In genomic region chr7:133330085-133330484, GRCh38 we compare ENCODE assay signal across 17 cellular contexts.
"Had no signal": no experiment of that assay in that cellular context is flagged by ENCODE, and none has a peak within 500 bp of the region (broad histone marks: within the 10 kb centered on the region; RNA-seq: fewer than 3 reads in every experiment).

No MANE protein-coding gene starts in this region.

- H3K4me3 Mint-ChIP-seq: activated B cell treated with CpG ODN at 0.5 μM for 24 hours; activated CD4-positive, alpha-beta memory T cell treated with anti-CD3 and anti-CD28 coated beads for 36 hours; activated naive CD8-positive, alpha-beta T cell treated with anti-CD3 and anti-CD28 coated beads, Interleukin-2, amount 10 ng/mL, durations not matched to agents 7 days and 5 days; stimulated activated memory B cell treated with anti-CD40 and anti-IgM and Interleukin-4, amounts not matched to agents 10 μg/mL and 1 μg/mL and 100 μg/mL, for 72 hours had no signal

- H3K27ac ChIP-seq: body of pancreas, epithelial cell of prostate, sigmoid colon, SK-N-MC, testis, upper lobe of left lung had no signal

- H3K4me1 Mint-ChIP-seq: activated naive CD8-positive, alpha-beta T cell treated with anti-CD3 and anti-CD28 coated beads, Interleukin-2, amount 10 ng/mL, durations not matched to agents 7 days and 5 days had no signal

- H3K27ac Mint-ChIP-seq: activated B cell treated with CpG ODN at 0.5 μM for 24 hours; activated CD4-positive, alpha-beta memory T cell treated with anti-CD3 and anti-CD28 coated beads for 36 hours; activated naive CD8-positive, alpha-beta T cell treated with anti-CD3 and anti-CD28 coated beads, Interleukin-2, amount 10 ng/mL, durations not matched to agents 7 days and 5 days; stimulated activated memory B cell treated with anti-CD40 and anti-IgM and Interleukin-4, amounts not matched to agents 10 μg/mL and 1 μg/mL and 100 μg/mL, for 72 hours had no signal

- H3K27me3 ChIP-seq: body of pancreas, sigmoid colon, testis, upper lobe of left lung had no signal

- H3K27me3 Mint-ChIP-seq: activated B cell treated with CpG ODN at 0.5 μM for 24 hours; activated CD4-positive, alpha-beta memory T cell treated with anti-CD3 and anti-CD28 coated beads for 36 hours; activated naive CD8-positive, alpha-beta T cell treated with anti-CD3 and anti-CD28 coated beads, Interleukin-2, amount 10 ng/mL, durations not matched to agents 7 days and 5 days; stimulated activated memory B cell treated with anti-CD40 and anti-IgM and Interleukin-4, amounts not matched to agents 10 μg/mL and 1 μg/mL and 100 μg/mL, for 72 hours had no signal

- H3K4me3 ChIP-seq: body of pancreas, sigmoid colon, SK-N-MC, testis, upper lobe of left lung had no signal

- H3K4me1 ChIP-seq: body of pancreas, sigmoid colon, testis, upper lobe of left lung had no signal

- H3K9me3 ChIP-seq: body of pancreas, testis, upper lobe of left lung had no signal

- DNase-seq: activated B cell treated with CpG ODN at 0.5 μM for 24 hours; activated CD4-positive, alpha-beta memory T cell treated with anti-CD3 and anti-CD28 coated beads for 36 hours; activated CD4-positive, alpha-beta T cell treated with anti-CD3 and anti-CD28 coated beads for 4 hours; activated naive CD4-positive, alpha-beta T cell; activated naive CD8-positive, alpha-beta T cell treated with anti-CD3 and anti-CD28 coated beads, Interleukin-2, amount 10 ng/mL, durations not matched to agents 7 days and 5 days; foreskin fibroblast; glutamatergic neuron; hippocampal formation; midbrain; sigmoid colon; stimulated activated CD4-positive, alpha-beta T cell treated with anti-CD3 and anti-CD28 coated beads, Interleukin-4, amount 100 ng/mL, for 4 hours; testis; upper lobe of left lung had no signal

- ATAC-seq: body of pancreas; stimulated activated memory B cell treated with anti-CD40 and anti-IgM and Interleukin-4, amounts not matched to agents 10 μg/mL and 1 μg/mL and 100 μg/mL, for 72 hours had no signal
